ENCODE assay signal across 9 cellular contexts in genomic region chr14:65074449-65075155, GRCh38. TPM values are rescaled to one million over a fixed set of nuclear protein-coding genes. Genes with fewer than 3 reads are reported as not detected.
A peak's percentile ranks its signal among the peaks of the same experiment; 100 is the strongest.
DNase-seq lines count a peak whose midpoint lies in the region; ATAC-seq and TF ChIP-seq lines count a peak whose summit lies in the region.
"Had no signal": no experiment of that assay in that cellular context is flagged by ENCODE, and none has a peak within 500 bp of the region (broad histone marks: within the 10 kb centered on the region; RNA-seq: fewer than 3 reads in every experiment).

No MANE protein-coding gene starts in this region.

- ATAC-seq in GM21619 (IDR thresholded peaks at IDR 0.05; ENCODE audit: unreplicated experiment) = no peak
- ATAC-seq in aorta (ENCODE audit: low FRiP score) = no peak

- peak overlapping the region in 3 of 10 experiments; percentile 2 to 18 (median 2); a peak in 1 of 20 replicates for H3K4me3 ChIP-seq in BLaER1 treated with 17β-estradiol and CSF1 and Interleukin-3, amounts not matched to agents 10 nM and 100 nM
- H3K4me3 ChIP-seq in LNCaP clone FGC (ENCODE audit: low read depth, low read length) (no peak overlapping the region), mucosa of rectum (ENCODE audit: low read length in 2 of 2) (peak overlapping the region in 1 of 2 donors; percentile 22), lower leg skin (ENCODE audit: low read depth, poor library complexity, severe bottlenecking) (no peak overlapping the region), aorta (ENCODE audit: low read length in 2 of 2) (no peak overlapping the region)

- peak; percentile 71 for DNase-seq in LNCaP clone FGC (ENCODE audit: low read depth)
- DNase-seq in NCI-H1436 (lab: John Stamatoyannopoulos, UW) = no peak
- no peak for DNase-seq in lower leg skin (ENCODE audit: low spot score in 2 of 2)
- no peak for DNase-seq in aorta
- DNase-seq: amniotic stem cell had no signal

- peaks cover 10 to 96% (median 65%) of the 10 kb centered on the region in 11 experiments; a peak in 21 of 22 replicates for H4K20me1 ChIP-seq in BLaER1 treated with 17β-estradiol and CSF1 and Interleukin-3, amounts not matched to agents 10 nM and 100 nM

- peak overlapping the region; percentile 17 for H3K4me3 Mint-ChIP-seq in dendritic cell treated with granulocyte-macrophage colony-stimulating factor and Interleukin-4, amounts not matched to agents 40 ng/mL and 50 ng/mL, for 4 days

- peak overlapping the region; percentile 75 for H3K27ac Mint-ChIP-seq in dendritic cell treated with granulocyte-macrophage colony-stimulating factor and Interleukin-4, amounts not matched to agents 40 ng/mL and 50 ng/mL, for 4 days

- H3K9me3 Mint-ChIP-seq in dendritic cell treated with granulocyte-macrophage colony-stimulating factor and Interleukin-4, amounts not matched to agents 40 ng/mL and 50 ng/mL, for 4 days = no peaks in the 10 kb centered on the region

- H3K27me3 Mint-ChIP-seq in dendritic cell treated with granulocyte-macrophage colony-stimulating factor and Interleukin-4, amounts not matched to agents 40 ng/mL and 50 ng/mL, for 4 days = no peaks in the 10 kb centered on the region

- no peaks in the 10 kb centered on the region for H3K9me3 ChIP-seq in BLaER1 treated with 17β-estradiol and CSF1 and Interleukin-3, amounts not matched to agents 10 nM and 100 nM (replicated peaks in 1 of 11)
- H3K9me3 ChIP-seq in mucosa of rectum (ENCODE audit: control insufficient read depth in 2 of 2, low read length in 2 of 2) (no peaks in the 10 kb centered on the region), aorta (ENCODE audit: control insufficient read depth, low read length) (no peaks in the 10 kb centered on the region)

- 40 to 52% methylated on average over 3 of the region's 3 CpGs for WGBS in lower leg skin, 2 donors
- WGBS in aorta, 2 donors = 27 to 32% methylated on average over 3 of the region's 3 CpGs

- H3K9ac ChIP-seq in BLaER1 treated with 17β-estradiol and CSF1 and Interleukin-3, amounts not matched to agents 10 nM and 100 nM = 0 out of 22 replicates have a peak overlapping the region, but pooled peaks of 1 of the 11 experiments have one; percentile 1
- H3K9ac ChIP-seq in mucosa of rectum (ENCODE audit: low read depth in 1 of 2, low read length in 2 of 2) = peak overlapping the region in 1 of 2 donors; percentile 29

- TF ChIP-seq CTCF in LNCaP clone FGC (IDR thresholded peaks at IDR 0.05; ENCODE audit: control insufficient read depth, extremely low read depth, insufficient read depth) (no peak), lower leg skin (IDR thresholded peaks at IDR 0.05) (no peak)

- peak overlapping the region; percentile 16 to 94 (median 67); a peak in 21 of 22 replicates for H3K4me2 ChIP-seq in BLaER1 treated with 17β-estradiol and CSF1 and Interleukin-3, amounts not matched to agents 10 nM and 100 nM

- peaks cover 23 to 67% (median 40%) of the 10 kb centered on the region in 10 experiments for H3K4me1 ChIP-seq in BLaER1 treated with 17β-estradiol and CSF1 and Interleukin-3, amounts not matched to agents 10 nM and 100 nM
- H3K4me1 ChIP-seq in mucosa of rectum (ENCODE audit: control insufficient read depth in 2 of 2, insufficient read depth in 2 of 2, low read length in 2 of 2) = peaks cover 42 to 52% of the 10 kb centered on the region in 2 donors
- H3K4me1 ChIP-seq in aorta (ENCODE audit: control insufficient read depth in 1 of 2, insufficient read depth in 2 of 2, low read length in 2 of 2) = peaks cover 0 to 2% of the 10 kb centered on the region in 2 donors

- H3K36me3 ChIP-seq in BLaER1 treated with 17β-estradiol and CSF1 and Interleukin-3, amounts not matched to agents 10 nM and 100 nM = peaks cover 69 to 99% (median 86%) of the 10 kb centered on the region in 11 experiments
- H3K36me3 ChIP-seq in mucosa of rectum (ENCODE audit: control insufficient read depth in 2 of 2, insufficient read depth in 2 of 2, low read length in 2 of 2) (peaks cover 25 to 29% of the 10 kb centered on the region in 2 donors), aorta (ENCODE audit: control insufficient read depth in 1 of 2, insufficient read depth in 2 of 2, low read length in 1 of 2) (peaks cover 0 to 9% of the 10 kb centered on the region in 2 donors)

- peaks cover 53% of the 10 kb centered on the region for H3K4me1 Mint-ChIP-seq in dendritic cell treated with granulocyte-macrophage colony-stimulating factor and Interleukin-4, amounts not matched to agents 40 ng/mL and 50 ng/mL, for 4 days (ENCODE audit: low read depth)

- intact Hi-C loops in dendritic cell treated with granulocyte-macrophage colony-stimulating factor and Interleukin-4, amounts not matched to agents 40 ng/mL and 50 ng/mL, for 4 days (cut with micrococcal nuclease) = no loop called here
- intact Hi-C loops in lower leg skin (cut with DNase I; ENCODE audit: low total_unique reads) (no loop called here), aorta (cut with DNase I) (no loop called here)

- H3K36me3 Mint-ChIP-seq in dendritic cell treated with granulocyte-macrophage colony-stimulating factor and Interleukin-4, amounts not matched to agents 40 ng/mL and 50 ng/mL, for 4 days (ENCODE audit: low read depth) = peaks cover 90% of the 10 kb centered on the region

- no peaks in the 10 kb centered on the region for H3K27me3 ChIP-seq in BLaER1 treated with 17β-estradiol and CSF1 and Interleukin-3, amounts not matched to agents 10 nM and 100 nM
- H3K27me3 ChIP-seq in mucosa of rectum (ENCODE audit: control insufficient read depth in 2 of 2, insufficient read depth in 2 of 2, low read length in 2 of 2) (no peaks in the 10 kb centered on the region), aorta (ENCODE audit: control insufficient read depth in 1 of 2, insufficient read depth in 2 of 2, low read length in 1 of 2) (no peaks in the 10 kb centered on the region)

- no peak for TF ChIP-seq POLR2A in lower leg skin (IDR thresholded peaks at IDR 0.05)

- H3K27ac ChIP-seq in BLaER1 treated with 17β-estradiol and CSF1 and Interleukin-3, amounts not matched to agents 10 nM and 100 nM = peak overlapping the region in 8 of 11 experiments; percentile 25 to 67 (median 48); a peak in 12 of 22 replicates
- H3K27ac ChIP-seq in mucosa of rectum (ENCODE audit: low read depth in 2 of 2, low read length in 2 of 2) = peak overlapping the region; percentile 74 to 87
- no peak overlapping the region for H3K27ac ChIP-seq in aorta (ENCODE audit: low read depth in 1 of 2, low read length in 2 of 2)

RNA-seq across cellular contexts. Expression of gene MAX, which starts 27.7 kb away (rescaled TPM):
- total RNA-seq in lower leg skin = 100 to 1,000 TPM in 1 of 4 donors, 10 to 100 TPM in 3; 61.0 to 126 (median 65.6) TPM
- total RNA-seq in aorta = 10 to 100 TPM; 65.6 to 98.0 TPM
- 10 to 100 TPM; 42.6 to 61.7 TPM for polyA plus RNA-seq in aorta

Comparison
In these comparisons a context has a peak if more than half of its experiments do, and no peak if none do; other contexts are left out.
1. H3K27ac ChIP-seq: peak in BLaER1 treated with 17β-estradiol and CSF1 and Interleukin-3, amounts not matched to agents 10 nM and 100 nM (8 of 11) and mucosa of rectum (2 of 2); none in aorta (0 of 2).